ENCODE assay signal across 1 cellular context in the genomic region with DNA sequence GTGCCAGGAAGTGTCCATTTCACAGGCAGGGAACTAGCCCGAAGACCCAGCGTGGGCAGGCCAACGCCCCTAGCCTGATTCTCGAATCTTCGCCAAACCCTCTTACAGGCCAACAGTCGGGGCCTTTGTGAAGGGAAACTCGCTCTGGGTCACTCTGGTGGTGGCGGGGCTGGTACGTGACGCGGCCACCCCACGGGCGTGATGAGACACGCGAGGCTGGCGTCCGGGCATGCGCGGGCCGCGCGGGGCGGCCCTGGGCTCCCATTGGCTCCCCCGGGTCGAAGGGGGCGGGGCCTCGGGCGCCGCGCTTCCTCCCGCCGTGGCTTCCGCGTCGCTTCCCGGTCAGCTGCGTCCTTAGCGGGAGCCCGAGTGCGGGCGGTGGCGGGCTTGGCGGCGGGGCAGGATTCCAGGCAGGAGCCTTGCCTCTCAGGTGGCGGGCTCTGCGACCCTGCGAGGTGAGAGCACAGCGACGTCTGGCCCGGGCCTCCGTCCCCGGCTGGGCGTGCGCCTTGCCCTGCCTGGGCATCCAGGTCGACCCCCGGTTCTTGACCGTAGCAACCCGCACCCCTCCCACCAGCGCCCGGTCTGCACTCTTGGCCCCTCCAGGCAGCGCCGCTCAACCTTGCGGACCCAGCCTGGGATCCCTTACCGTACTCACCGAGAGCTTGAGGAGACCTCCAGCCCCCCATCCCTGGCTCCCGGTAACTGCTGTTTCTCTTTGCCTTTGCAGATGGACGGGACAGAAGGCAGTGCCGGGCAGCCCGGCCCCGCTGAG.
TF ChIP-seq lines count a peak whose summit lies in the region.

A gene with protein sequence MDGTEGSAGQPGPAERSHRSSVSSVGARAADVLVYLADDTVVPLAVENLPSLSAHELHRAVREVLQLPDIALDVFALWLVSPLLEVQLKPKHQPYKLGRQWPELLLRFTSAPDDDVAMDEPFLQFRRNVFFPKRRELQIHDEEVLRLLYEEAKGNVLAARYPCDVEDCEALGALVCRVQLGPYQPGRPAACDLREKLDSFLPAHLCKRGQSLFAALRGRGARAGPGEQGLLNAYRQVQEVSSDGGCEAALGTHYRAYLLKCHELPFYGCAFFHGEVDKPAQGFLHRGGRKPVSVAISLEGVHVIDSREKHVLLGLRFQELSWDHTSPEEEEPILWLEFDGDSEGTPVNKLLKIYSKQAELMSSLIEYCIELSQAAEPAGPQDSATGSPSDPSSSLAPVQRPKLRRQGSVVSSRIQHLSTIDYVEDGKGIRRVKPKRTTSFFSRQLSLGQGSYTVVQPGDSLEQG (plus strand): TSS at position 331 of the 775 bp plus-strand sequence. CDS start 400 bp downstream, at position 731.

TF ChIP-seq in K562, 482 proteins besides CTCF, POLR2A, EP300 and RAD21 (continued from another document and continues in another):
- no peak for TF ChIP-seq KDM1A (IDR thresholded peaks at IDR 0.05)
- no peak for TF ChIP-seq USF1 (CRISPR knock-in tag; IDR thresholded peaks at IDR 0.05)
- TF ChIP-seq ZNF79 (CRISPR knock-in tag; IDR thresholded peaks at IDR 0.05; ENCODE audit: low read depth) = no peak
- no peak for TF ChIP-seq ZNF263 (CRISPR knock-in tag; IDR thresholded peaks at IDR 0.05; ENCODE audit: borderline replicate concordance)
- no peak for TF ChIP-seq CBX1 (IDR thresholded peaks at IDR 0.05; ENCODE audit: low read depth)
- TF ChIP-seq ZNF699 (CRISPR knock-in tag; IDR thresholded peaks at IDR 0.05; ENCODE audit: insufficient replicate concordance) = no peak
- TF ChIP-seq DIDO1 (tag; IDR thresholded peaks at IDR 0.05; ENCODE audit: low read depth) = no peak
- peak; percentile 10 to 77; a peak in 2 of 4 replicates for TF ChIP-seq MAZ (CRISPR knock-in tag; conservative IDR thresholded peaks at IDR 0.05 in 1 of 2, IDR thresholded peaks at IDR 0.05 in 1 of 2)
- no peak for TF ChIP-seq MYBL2 (IDR thresholded peaks at IDR 0.05; ENCODE audit: low read depth)
- no peak for TF ChIP-seq MYBL2 (CRISPR knock-in tag; IDR thresholded peaks at IDR 0.05; ENCODE audit: borderline replicate concordance)
- TF ChIP-seq ELF1 (tag; IDR thresholded peaks at IDR 0.05) = peak; percentile 86
- no peak for TF ChIP-seq ZC3H4 (CRISPR knock-in tag; IDR thresholded peaks at IDR 0.05; ENCODE audit: borderline replicate concordance)
- TF ChIP-seq FOXA1 (IDR thresholded peaks at IDR 0.05; ENCODE audit: borderline replicate concordance) = no peak
- TF ChIP-seq ZNF41 (CRISPR knock-in tag; conservative IDR thresholded peaks at IDR 0.05) = 0 out of 2 replicates have a peak, but pooled peaks have one; percentile 61
- no peak for TF ChIP-seq ZNF121 (CRISPR knock-in tag; conservative IDR thresholded peaks at IDR 0.05)
- no peak for TF ChIP-seq ZNF146 (CRISPR knock-in tag; IDR thresholded peaks at IDR 0.05; ENCODE audit: unreplicated experiment)
- TF ChIP-seq ZNF175 (CRISPR knock-in tag; IDR thresholded peaks at IDR 0.05; ENCODE audit: low read depth) = peak; percentile 81; the same call in 1 of the 2 replicates
- no peak for TF ChIP-seq SMARCB1 (IDR thresholded peaks at IDR 0.05; ENCODE audit: insufficient read length, low read depth)
- no peak for TF ChIP-seq ZNF347 (CRISPR knock-in tag; IDR thresholded peaks at IDR 0.05; ENCODE audit: low read depth)
- TF ChIP-seq, protein P1, sequence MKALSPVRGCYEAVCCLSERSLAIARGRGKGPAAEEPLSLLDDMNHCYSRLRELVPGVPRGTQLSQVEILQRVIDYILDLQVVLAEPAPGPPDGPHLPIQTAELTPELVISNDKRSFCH (CRISPR knock-in tag; IDR thresholded peaks at IDR 0.05) = no peak
- TF ChIP-seq, protein P1 (tag; IDR thresholded peaks at IDR 0.05) = peak; percentile 92
- no peak for TF ChIP-seq BCOR (IDR thresholded peaks at IDR 0.05)
- peak; percentile 71; the same call in 1 of the 2 replicates for TF ChIP-seq MYC (IDR thresholded peaks at IDR 0.05; ENCODE audit: low read depth, low read length)
- no peak for TF ChIP-seq MYC (CRISPR knock-in tag; IDR thresholded peaks at IDR 0.05; ENCODE audit: borderline replicate concordance, low read depth)
- no peak for TF ChIP-seq SRSF9 (IDR thresholded peaks at IDR 0.05; ENCODE audit: borderline replicate concordance, low read depth, low read length)
- TF ChIP-seq ARID4B (CRISPR knock-in tag; IDR thresholded peaks at IDR 0.05) = peak; percentile 96
- TF ChIP-seq, protein P2, sequence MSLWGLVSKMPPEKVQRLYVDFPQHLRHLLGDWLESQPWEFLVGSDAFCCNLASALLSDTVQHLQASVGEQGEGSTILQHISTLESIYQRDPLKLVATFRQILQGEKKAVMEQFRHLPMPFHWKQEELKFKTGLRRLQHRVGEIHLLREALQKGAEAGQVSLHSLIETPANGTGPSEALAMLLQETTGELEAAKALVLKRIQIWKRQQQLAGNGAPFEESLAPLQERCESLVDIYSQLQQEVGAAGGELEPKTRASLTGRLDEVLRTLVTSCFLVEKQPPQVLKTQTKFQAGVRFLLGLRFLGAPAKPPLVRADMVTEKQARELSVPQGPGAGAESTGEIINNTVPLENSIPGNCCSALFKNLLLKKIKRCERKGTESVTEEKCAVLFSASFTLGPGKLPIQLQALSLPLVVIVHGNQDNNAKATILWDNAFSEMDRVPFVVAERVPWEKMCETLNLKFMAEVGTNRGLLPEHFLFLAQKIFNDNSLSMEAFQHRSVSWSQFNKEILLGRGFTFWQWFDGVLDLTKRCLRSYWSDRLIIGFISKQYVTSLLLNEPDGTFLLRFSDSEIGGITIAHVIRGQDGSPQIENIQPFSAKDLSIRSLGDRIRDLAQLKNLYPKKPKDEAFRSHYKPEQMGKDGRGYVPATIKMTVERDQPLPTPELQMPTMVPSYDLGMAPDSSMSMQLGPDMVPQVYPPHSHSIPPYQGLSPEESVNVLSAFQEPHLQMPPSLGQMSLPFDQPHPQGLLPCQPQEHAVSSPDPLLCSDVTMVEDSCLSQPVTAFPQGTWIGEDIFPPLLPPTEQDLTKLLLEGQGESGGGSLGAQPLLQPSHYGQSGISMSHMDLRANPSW (CRISPR knock-in tag; IDR thresholded peaks at IDR 0.05) = no peak
- no peak for TF ChIP-seq HMG20B (CRISPR knock-in tag; IDR thresholded peaks at IDR 0.05)
- TF ChIP-seq FIP1L1 (IDR thresholded peaks at IDR 0.05; ENCODE audit: low read depth, low read length, poor library complexity, severe bottlenecking) = peak; percentile 63
- 0 out of 2 replicates have a peak, but pooled peaks have one; percentile 41 for TF ChIP-seq ZNF431 (CRISPR knock-in tag; IDR thresholded peaks at IDR 0.05)
- peak; percentile 79; the same call in 1 of the 2 replicates for TF ChIP-seq POLR2AphosphoS5 (IDR thresholded peaks at IDR 0.05; ENCODE audit: control insufficient read depth, insufficient read depth, low read depth, low read length)
- TF ChIP-seq RBM22 (IDR thresholded peaks at IDR 0.05; ENCODE audit: low read depth, low read length, poor library complexity, severe bottlenecking) = no peak
- no peak for TF ChIP-seq HLTF (IDR thresholded peaks at IDR 0.05)
- TF ChIP-seq ILF3 (IDR thresholded peaks at IDR 0.05; ENCODE audit: borderline replicate concordance) = no peak
- TF ChIP-seq ADNP (tag; IDR thresholded peaks at IDR 0.05) = no peak
- peak; percentile 54 to 93; a peak in 2 of 4 replicates for TF ChIP-seq SIN3A (IDR thresholded peaks at IDR 0.05; ENCODE audit: borderline replicate concordance in 2 of 2, control insufficient read depth in 1 of 2, low read depth in 2 of 2, low read length in 2 of 2)
- TF ChIP-seq RBM17 (IDR thresholded peaks at IDR 0.05; ENCODE audit: borderline replicate concordance, low read depth, low read length) = no peak
- TF ChIP-seq FOXA3 (CRISPR knock-in tag; conservative IDR thresholded peaks at IDR 0.05 in 1 of 2, IDR thresholded peaks at IDR 0.05 in 1 of 2) = 0 out of 4 replicates have a peak, but pooled peaks of 1 of the 2 experiments have one; percentile 43
- peak; percentile 78 for TF ChIP-seq DACH1 (IDR thresholded peaks at IDR 0.05; ENCODE audit: partially characterized antibody)
- TF ChIP-seq ZNF57 (CRISPR knock-in tag; IDR thresholded peaks at IDR 0.05) = no peak
- TF ChIP-seq ZNF3 (CRISPR knock-in tag; IDR thresholded peaks at IDR 0.05) = no peak
- TF ChIP-seq L3MBTL2 (IDR thresholded peaks at IDR 0.05) = peak; percentile 97
- TF ChIP-seq, protein P3, sequence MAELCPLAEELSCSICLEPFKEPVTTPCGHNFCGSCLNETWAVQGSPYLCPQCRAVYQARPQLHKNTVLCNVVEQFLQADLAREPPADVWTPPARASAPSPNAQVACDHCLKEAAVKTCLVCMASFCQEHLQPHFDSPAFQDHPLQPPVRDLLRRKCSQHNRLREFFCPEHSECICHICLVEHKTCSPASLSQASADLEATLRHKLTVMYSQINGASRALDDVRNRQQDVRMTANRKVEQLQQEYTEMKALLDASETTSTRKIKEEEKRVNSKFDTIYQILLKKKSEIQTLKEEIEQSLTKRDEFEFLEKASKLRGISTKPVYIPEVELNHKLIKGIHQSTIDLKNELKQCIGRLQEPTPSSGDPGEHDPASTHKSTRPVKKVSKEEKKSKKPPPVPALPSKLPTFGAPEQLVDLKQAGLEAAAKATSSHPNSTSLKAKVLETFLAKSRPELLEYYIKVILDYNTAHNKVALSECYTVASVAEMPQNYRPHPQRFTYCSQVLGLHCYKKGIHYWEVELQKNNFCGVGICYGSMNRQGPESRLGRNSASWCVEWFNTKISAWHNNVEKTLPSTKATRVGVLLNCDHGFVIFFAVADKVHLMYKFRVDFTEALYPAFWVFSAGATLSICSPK (IDR thresholded peaks at IDR 0.05; ENCODE audit: borderline replicate concordance) = no peak
- no peak for TF ChIP-seq ZNF384 (IDR thresholded peaks at IDR 0.05; ENCODE audit: low read depth, low read length)
- TF ChIP-seq MIER1 (IDR thresholded peaks at IDR 0.05; ENCODE audit: low read depth) = no peak
- TF ChIP-seq, protein P4, sequence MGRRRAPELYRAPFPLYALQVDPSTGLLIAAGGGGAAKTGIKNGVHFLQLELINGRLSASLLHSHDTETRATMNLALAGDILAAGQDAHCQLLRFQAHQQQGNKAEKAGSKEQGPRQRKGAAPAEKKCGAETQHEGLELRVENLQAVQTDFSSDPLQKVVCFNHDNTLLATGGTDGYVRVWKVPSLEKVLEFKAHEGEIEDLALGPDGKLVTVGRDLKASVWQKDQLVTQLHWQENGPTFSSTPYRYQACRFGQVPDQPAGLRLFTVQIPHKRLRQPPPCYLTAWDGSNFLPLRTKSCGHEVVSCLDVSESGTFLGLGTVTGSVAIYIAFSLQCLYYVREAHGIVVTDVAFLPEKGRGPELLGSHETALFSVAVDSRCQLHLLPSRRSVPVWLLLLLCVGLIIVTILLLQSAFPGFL (CRISPR knock-in tag; IDR thresholded peaks at IDR 0.05) = no peak
- no peak for TF ChIP-seq TOE1 (IDR thresholded peaks at IDR 0.05; ENCODE audit: borderline replicate concordance)
- TF ChIP-seq TOE1 (CRISPR knock-in tag; IDR thresholded peaks at IDR 0.05; ENCODE audit: borderline replicate concordance, low read depth) = 0 out of 2 replicates have a peak, but pooled peaks have one; percentile 11
- TF ChIP-seq, protein P5, sequence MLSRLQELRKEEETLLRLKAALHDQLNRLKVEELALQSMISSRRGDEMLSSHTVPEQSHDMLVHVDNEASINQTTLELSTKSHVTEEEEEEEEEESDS (CRISPR knock-in tag; IDR thresholded peaks at IDR 0.05) = no peak
- no peak for TF ChIP-seq ZBTB26 (CRISPR knock-in tag; IDR thresholded peaks at IDR 0.05)
- TF ChIP-seq TEAD4 (IDR thresholded peaks at IDR 0.05; ENCODE audit: low read length) = no peak
- 0 out of 2 replicates have a peak, but pooled peaks have one; percentile 14 for TF ChIP-seq TEAD4 (CRISPR knock-in tag; IDR thresholded peaks at IDR 0.05; ENCODE audit: borderline replicate concordance)
- TF ChIP-seq ETS2 (tag; IDR thresholded peaks at IDR 0.05; ENCODE audit: borderline replicate concordance, poor library complexity, severe bottlenecking) = no peak
